Comparison of ENCODE assay signal across 21 cellular contexts in genomic region chr11:12389676-12390075, GRCh38. TPM values are rescaled to one million over a fixed set of nuclear protein-coding genes. Genes with fewer than 3 reads are reported as not detected.
DNase-seq lines count a peak whose midpoint lies in the region; ATAC-seq and TF ChIP-seq lines count a peak whose summit lies in the region.
"Had no signal": no experiment of that assay in that cellular context is flagged by ENCODE, and none has a peak within 500 bp of the region (broad histone marks: within the 10 kb centered on the region; RNA-seq: fewer than 3 reads in every experiment).

No MANE protein-coding gene starts in this region.

- H3K36me3 Mint-ChIP-seq in neural progenitor cell = peaks cover 9% of the 10 kb centered on the region
- H3K36me3 Mint-ChIP-seq: memory B cell had no signal

- peak; percentile 89 for ATAC-seq in RWPE2 (ENCODE audit: low read depth)
- no peak for ATAC-seq in GM18870 (IDR thresholded peaks at IDR 0.05; ENCODE audit: unreplicated experiment)
- ATAC-seq: HepG2, Panc1 had no signal

- TF ChIP-seq POLR2A in esophagus squamous epithelium (IDR thresholded peaks at IDR 0.05) = no peak
- TF ChIP-seq POLR2A in prostate gland (IDR thresholded peaks at IDR 0.05) = no peak

- H3K4me1 ChIP-seq in RWPE2 (ENCODE audit: insufficient read depth, poor library complexity, severe bottlenecking) (peaks cover 27% of the 10 kb centered on the region), esophagus squamous epithelium (peaks cover 7 to 66% (median 35%) of the 10 kb centered on the region in 3 donors), prostate gland (replicated peaks) (peaks cover 18% of the 10 kb centered on the region), neural progenitor cell (no peaks in the 10 kb centered on the region)

- H3K27me3 ChIP-seq in RWPE2 (ENCODE audit: insufficient read depth, poor library complexity, severe bottlenecking) = no peaks in the 10 kb centered on the region
- H3K27me3 ChIP-seq in esophagus squamous epithelium = no peaks in the 10 kb centered on the region
- H3K27me3 ChIP-seq in prostate gland (replicated peaks; ENCODE audit: insufficient read depth) = no peaks in the 10 kb centered on the region
- no peaks in the 10 kb centered on the region for H3K27me3 ChIP-seq in neural progenitor cell
- H3K27me3 ChIP-seq: heart left ventricle had no signal

- no peak overlapping the region for H3K4me3 Mint-ChIP-seq in neural progenitor cell
- H3K4me3 Mint-ChIP-seq: activated CD4-positive, alpha-beta T cell treated with anti-CD3 and anti-CD28 coated beads, Interleukin-2, amount 10 ng/mL, durations not matched to agents 7 days and 5 days; activated naive CD4-positive, alpha-beta T cell treated with anti-CD3 and anti-CD28 coated beads for 36 hours; dendritic cell treated with granulocyte-macrophage colony-stimulating factor and Interleukin-4, amounts not matched to agents 40 ng/mL and 50 ng/mL, for 4 days; memory B cell; neural crest cell; stimulated activated naive CD8-positive, alpha-beta T cell treated with anti-CD3 and anti-CD28 coated beads, Interleukin-15, Interleukin-2, amounts not matched to agents 100 ng/mL and 50 ng/mL, for 24 hours had no signal

- peak; percentile 72 for DNase-seq in ELF-1 (ENCODE audit: low read depth, low spot score)
- no peak for DNase-seq in RWPE2 (ENCODE audit: low spot score)
- DNase-seq in esophagus squamous epithelium (lab: John Stamatoyannopoulos, UW) = no peak
- no peak for DNase-seq in prostate gland (ENCODE audit: low spot score)
- DNase-seq in T-helper 1 cell = no peak
- DNase-seq in neural progenitor cell (ENCODE audit: low spot score) = no peak
- no peak for DNase-seq in SK-N-DZ (ENCODE audit: low spot score)
- DNase-seq: activated CD4-positive, alpha-beta T cell treated with anti-CD3 and anti-CD28 coated beads, Interleukin-2, amount 10 ng/mL, durations not matched to agents 7 days and 5 days; activated naive CD4-positive, alpha-beta T cell treated with anti-CD3 and anti-CD28 coated beads for 36 hours; COR-L47; heart left ventricle; MM.1S; NCI-H187; NCI-H82 had no signal

- H4K20me1 ChIP-seq in neural progenitor cell (ENCODE audit: low read depth) = no peaks in the 10 kb centered on the region

- no peak overlapping the region for H3K4me2 ChIP-seq in neural progenitor cell

- no peak overlapping the region for H3K4me3 ChIP-seq in RWPE2 (ENCODE audit: severe bottlenecking)
- H3K4me3 ChIP-seq in esophagus squamous epithelium = no peak overlapping the region
- H3K4me3 ChIP-seq in prostate gland = no peak overlapping the region
- no peak overlapping the region for H3K4me3 ChIP-seq in neural progenitor cell
- H3K4me3 ChIP-seq: heart left ventricle had no signal

- no peak overlapping the region for H3K9ac ChIP-seq in neural progenitor cell

- peaks cover 6% of the 10 kb centered on the region for H3K9me3 Mint-ChIP-seq in neural progenitor cell
- H3K9me3 Mint-ChIP-seq: activated CD4-positive, alpha-beta T cell treated with anti-CD3 and anti-CD28 coated beads, Interleukin-2, amount 10 ng/mL, durations not matched to agents 7 days and 5 days had no signal

- H3K9me3 ChIP-seq in RWPE2 (ENCODE audit: severe bottlenecking) (no peaks in the 10 kb centered on the region), esophagus squamous epithelium (no peaks in the 10 kb centered on the region), prostate gland (no peaks in the 10 kb centered on the region), neural progenitor cell (ENCODE audit: low read depth) (no peaks in the 10 kb centered on the region)

- no peaks in the 10 kb centered on the region for H3F3A ChIP-seq in neural progenitor cell (ENCODE audit: low read depth)

- intact Hi-C loops in esophagus squamous epithelium (cut with DNase I) (no loop called here), prostate gland (cut with DNase I) (no loop called here)

- H3K27ac ChIP-seq in RWPE2 (ENCODE audit: poor library complexity, severe bottlenecking) (peak overlapping the region; percentile 29), esophagus squamous epithelium (peak overlapping the region; percentile 51 to 87 (median 81)), prostate gland (peak overlapping the region; percentile 53 to 66), neural progenitor cell (no peak overlapping the region)

- no peak overlapping the region for H2AFZ ChIP-seq in neural progenitor cell (replicated peaks)

- TF ChIP-seq CTCF in RWPE2 (IDR thresholded peaks at IDR 0.05; ENCODE audit: poor library complexity, severe bottlenecking) (no peak), esophagus squamous epithelium (IDR thresholded peaks at IDR 0.05) (no peak), prostate gland (IDR thresholded peaks at IDR 0.05) (no peak), neural progenitor cell (IDR thresholded peaks at IDR 0.05) (no peak)

- H3K27ac Mint-ChIP-seq in neural progenitor cell = no peak overlapping the region
- H3K27ac Mint-ChIP-seq: activated CD4-positive, alpha-beta T cell treated with anti-CD3 and anti-CD28 coated beads, Interleukin-2, amount 10 ng/mL, durations not matched to agents 7 days and 5 days; activated naive CD4-positive, alpha-beta T cell treated with anti-CD3 and anti-CD28 coated beads for 36 hours; dendritic cell treated with granulocyte-macrophage colony-stimulating factor and Interleukin-4, amounts not matched to agents 40 ng/mL and 50 ng/mL, for 4 days; memory B cell; stimulated activated naive CD8-positive, alpha-beta T cell treated with anti-CD3 and anti-CD28 coated beads, Interleukin-15, Interleukin-2, amounts not matched to agents 100 ng/mL and 50 ng/mL, for 24 hours had no signal

- H3K27me3 Mint-ChIP-seq in neural progenitor cell (ENCODE audit: insufficient read depth, low read depth) = no peaks in the 10 kb centered on the region
- H3K27me3 Mint-ChIP-seq: activated CD4-positive, alpha-beta T cell treated with anti-CD3 and anti-CD28 coated beads, Interleukin-2, amount 10 ng/mL, durations not matched to agents 7 days and 5 days; stimulated activated naive CD8-positive, alpha-beta T cell treated with anti-CD3 and anti-CD28 coated beads, Interleukin-15, Interleukin-2, amounts not matched to agents 100 ng/mL and 50 ng/mL, for 24 hours had no signal

- 0 out of 2 replicates have a peak, but pooled peaks cover 3% of the 10 kb centered on the region for H3K36me3 ChIP-seq in RWPE2 (ENCODE audit: low read depth)
- no peaks in the 10 kb centered on the region for H3K36me3 ChIP-seq in esophagus squamous epithelium
- H3K36me3 ChIP-seq in prostate gland = no peaks in the 10 kb centered on the region
- no peaks in the 10 kb centered on the region for H3K36me3 ChIP-seq in neural progenitor cell

- H3K79me2 ChIP-seq in neural progenitor cell (ENCODE audit: low read depth) = no peaks in the 10 kb centered on the region

- 39 to 46% methylated on average over 3 of the region's 3 CpGs for WGBS in esophagus squamous epithelium, 2 donors
- 39% methylated on average over 3 of the region's 3 CpGs for WGBS in prostate gland

- peaks cover 22% of the 10 kb centered on the region for H3K4me1 Mint-ChIP-seq in neural progenitor cell
- H3K4me1 Mint-ChIP-seq: activated CD4-positive, alpha-beta T cell treated with anti-CD3 and anti-CD28 coated beads, Interleukin-2, amount 10 ng/mL, durations not matched to agents 7 days and 5 days; memory B cell had no signal

RNA-seq across cellular contexts. Expression of gene PARVA, which starts 12.3 kb away (rescaled TPM):
- total RNA-seq in esophagus squamous epithelium (10 to 100 TPM in 3 of 4 donors, 1 to 10 TPM in 1; 8.6 to 66.9 (median 16.2) TPM), prostate gland (10 to 100 TPM; 38.4 to 55.1 TPM), neural progenitor cell (ENCODE audit: low replicate concordance) (13.6 and 15.3 TPM in 2 replicates)
- polyA plus RNA-seq in SK-N-DZ (2014; cell fraction: cytosol; rRNA removed) = 63.4 and 64.4 TPM in 2 replicates
- 26.6 and 30.5 TPM in 2 replicates for polyA plus RNA-seq in SK-N-DZ (2014; cell fraction: nucleus; rRNA removed)
